30 cellular contexts compared by ENCODE assay signal in the genomic region with DNA sequence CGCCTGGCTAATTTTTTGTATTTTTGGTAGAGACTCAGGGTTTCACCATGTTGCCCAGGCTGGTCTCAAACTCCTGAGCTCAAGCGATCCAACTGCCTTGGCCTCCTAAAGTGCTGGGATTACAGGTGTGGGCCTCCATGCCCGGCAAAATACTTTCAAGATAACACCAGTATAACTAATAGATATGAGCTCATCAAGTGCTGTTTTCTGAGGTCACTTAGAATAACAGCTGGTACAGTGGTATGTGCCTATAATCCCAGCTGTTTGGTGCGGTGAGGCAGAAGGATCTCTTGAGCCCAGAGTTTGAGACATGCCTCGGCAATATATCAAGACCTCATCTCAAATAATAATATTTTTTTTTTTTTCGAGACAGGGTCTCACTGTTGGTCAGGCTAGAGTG. TPM values are rescaled to one million over a fixed set of nuclear protein-coding genes. Genes with fewer than 3 reads are reported as not detected.
A peak's percentile ranks its signal among the peaks of the same experiment; 100 is the strongest.
DNase-seq lines count a peak whose midpoint lies in the region; ATAC-seq and TF ChIP-seq lines count a peak whose summit lies in the region.
"Had no signal": no experiment of that assay in that cellular context is flagged by ENCODE, and none has a peak within 500 bp of the region (broad histone marks: within the 10 kb centered on the region; RNA-seq: fewer than 3 reads in every experiment).

No MANE protein-coding gene starts in this region.

- peaks cover 0 to 32% of the 10 kb centered on the region in 2 donors for H3K36me3 ChIP-seq in left lung
- H3K36me3 ChIP-seq: thyroid gland had no signal

- ATAC-seq in stimulated activated naive CD8-positive, alpha-beta T cell treated with anti-CD3 and anti-CD28 coated beads, Interleukin-15, amount 100 ng/mL, for 72 hours: no peak
- ATAC-seq in stimulated activated naive CD8-positive, alpha-beta T cell treated with anti-CD3 and anti-CD28 coated beads, Interleukin-15, Interleukin-2, amounts not matched to agents 100 U/mL and 50 U/mL, for 24 hours: no peak
- ATAC-seq in activated B cell treated with CpG ODN at 0.5 μM for 24 hours (ENCODE audit: low read depth) (no peak), left lung (no peak)
- ATAC-seq: K562, left ventricle myocardium superior had no signal

- H3K27ac Mint-ChIP-seq in stimulated activated naive CD8-positive, alpha-beta T cell treated with anti-CD3 and anti-CD28 coated beads, Interleukin-15, amount 100 ng/mL, for 72 hours: peak overlapping the region; percentile 8 to 59
- H3K27ac Mint-ChIP-seq in activated B cell treated with CpG ODN at 0.5 μM for 24 hours: peak overlapping the region; percentile 11
- H3K27ac Mint-ChIP-seq: endodermal cell, HFFc6 had no signal

- no peaks in the 10 kb centered on the region for H3K27me3 Mint-ChIP-seq in stimulated activated naive CD8-positive, alpha-beta T cell treated with anti-CD3 and anti-CD28 coated beads, Interleukin-15, amount 100 ng/mL, for 72 hours
- no peaks in the 10 kb centered on the region for H3K27me3 Mint-ChIP-seq in activated B cell treated with CpG ODN at 0.5 μM for 24 hours

- intact Hi-C loops in activated B cell treated with CpG ODN at 0.5 μM for 24 hours (cut with micrococcal nuclease) (no loop called here), cardiac septum (cut with DNase I) (no loop called here), left lung (cut with DNase I) (no loop called here)

- no peaks in the 10 kb centered on the region for H3K9me3 ChIP-seq in left lung
- H3K9me3 ChIP-seq: BLaER1, heart left ventricle, neutrophil, right atrium auricular region, SJSA1, thyroid gland had no signal

- H3K4me1 Mint-ChIP-seq in stimulated activated naive CD8-positive, alpha-beta T cell treated with anti-CD3 and anti-CD28 coated beads, Interleukin-15, amount 100 ng/mL, for 72 hours: no peaks in the 10 kb centered on the region
- peaks cover 3% of the 10 kb centered on the region for H3K4me1 Mint-ChIP-seq in activated B cell treated with CpG ODN at 0.5 μM for 24 hours
- H3K4me1 Mint-ChIP-seq: endodermal cell had no signal

- H3K9me3 Mint-ChIP-seq in stimulated activated naive CD8-positive, alpha-beta T cell treated with anti-CD3 and anti-CD28 coated beads, Interleukin-15, amount 100 ng/mL, for 72 hours: no peaks in the 10 kb centered on the region
- no peaks in the 10 kb centered on the region for H3K9me3 Mint-ChIP-seq in activated B cell treated with CpG ODN at 0.5 μM for 24 hours
- H3K9me3 Mint-ChIP-seq: endodermal cell, HFFc6 had no signal

- no peaks in the 10 kb centered on the region for H3K27me3 ChIP-seq in left lung
- H3K27me3 ChIP-seq: BLaER1, heart left ventricle, neutrophil, right atrium auricular region, SJSA1, thyroid gland had no signal

- CTCF ChIA-PET in activated B cell treated with CpG ODN at 0.5 μM for 24 hours (lab: Charles Lee): no interaction called here

- peaks cover 40% of the 10 kb centered on the region for H3K36me3 Mint-ChIP-seq in activated B cell treated with CpG ODN at 0.5 μM for 24 hours (ENCODE audit: low read depth)

- DNase-seq in stimulated activated naive CD8-positive, alpha-beta T cell treated with anti-CD3 and anti-CD28 coated beads, Interleukin-15, amount 100 ng/mL, for 72 hours: no peak
- DNase-seq in stimulated activated naive CD8-positive, alpha-beta T cell treated with anti-CD3 and anti-CD28 coated beads, Interleukin-15, Interleukin-2, amounts not matched to agents 100 U/mL and 50 U/mL, for 24 hours: no peak
- DNase-seq in activated B cell treated with CpG ODN at 0.5 μM for 24 hours (no peak), kidney tubule cell (ENCODE audit: low spot score) (peak; percentile 11), cardiac septum (ENCODE audit: low spot score) (no peak), NCI-H345 (lab: John Stamatoyannopoulos, UW) (no peak), left lung (no peak)
- DNase-seq: activated CD4-positive, alpha-beta T cell treated with anti-CD3 and anti-CD28 coated beads, Interleukin-2, amount 50 U/mL, for 1 hour; Calu3; central memory CD4-positive, alpha-beta T cell; dermis blood vessel endothelial cell; DND-41; endodermal cell; GOT3; heart left ventricle; HFFc6; islet precursor cell; left ventricle myocardium superior; NCI-H1092 treated with DMSO at 0.1 percent for 48 hours; NCI-H187; NCI-H2171; NCI-H510A; posterior cingulate gyrus; stimulated activated CD4-positive, alpha-beta T cell treated with anti-CD3 and anti-CD28 coated beads, Interleukin-2, amount 100 ng/mL, for 24 hours; thyroid gland had no signal

- no peak overlapping the region for H3K4me3 ChIP-seq in left lung
- H3K4me3 ChIP-seq: BLaER1, heart left ventricle, K562, right atrium auricular region, SJSA1, thyroid gland had no signal

- H3K27ac ChIP-seq in left lung: no peak overlapping the region
- H3K27ac ChIP-seq: BLaER1, heart left ventricle, neutrophil, right atrium auricular region, SJSA1 had no signal

- no peak overlapping the region for H3K4me3 Mint-ChIP-seq in stimulated activated naive CD8-positive, alpha-beta T cell treated with anti-CD3 and anti-CD28 coated beads, Interleukin-15, amount 100 ng/mL, for 72 hours
- no peak overlapping the region for H3K4me3 Mint-ChIP-seq in activated B cell treated with CpG ODN at 0.5 μM for 24 hours
- H3K4me3 Mint-ChIP-seq: endodermal cell, HFFc6 had no signal

- POLR2A ChIA-PET in activated B cell treated with CpG ODN at 0.5 μM for 24 hours (lab: Charles Lee): no interaction called here

- H3K4me1 ChIP-seq in left lung: peaks cover 5 to 55% of the 10 kb centered on the region in 2 donors
- H3K4me1 ChIP-seq: SJSA1 had no signal

- TF ChIP-seq CTCF in activated B cell treated with CpG ODN at 0.5 μM for 24 hours (IDR thresholded peaks at IDR 0.05): no peak
- no peak for TF ChIP-seq CTCF in left lung (IDR thresholded peaks at IDR 0.05)

RNA-seq across cellular contexts. Expression of a gene that starts 30.5 kb away (rescaled TPM):
- 31.4 and 37.4 TPM in 2 replicates for total RNA-seq in activated B cell treated with CpG ODN at 0.5 μM for 24 hours
- total RNA-seq in cardiac septum: 20.2 TPM
- total RNA-seq in left lung: 10 to 100 TPM; 21.9 to 34.4 TPM

RNA-seq across cellular contexts. Expression of a gene that starts 42.1 kb away (rescaled TPM):
- total RNA-seq in activated B cell treated with CpG ODN at 0.5 μM for 24 hours: 191 and 212 TPM in 2 replicates
- total RNA-seq in cardiac septum: 201 TPM
- 100 to 1,000 TPM; 380 to 385 TPM for total RNA-seq in left lung
